In genomic region chr13:31234729-31235128, GRCh38 we compare ENCODE assay signal across 11 cellular contexts. TPM values are rescaled to one million over a fixed set of nuclear protein-coding genes. Genes with fewer than 3 reads are reported as not detected.
DNase-seq lines count a peak whose midpoint lies in the region; ATAC-seq, FAIRE-seq and TF ChIP-seq lines count a peak whose summit lies in the region.
"Had no signal": no experiment of that assay in that cellular context is flagged by ENCODE, and none has a peak within 500 bp of the region (broad histone marks: within the 10 kb centered on the region; RNA-seq: fewer than 3 reads in every experiment).

No MANE protein-coding gene starts in this region.

- H3K4me1 ChIP-seq in mucosa of descending colon (ENCODE audit: low read depth) (no peaks in the 10 kb centered on the region), sigmoid colon (no peaks in the 10 kb centered on the region), small intestine (ENCODE audit: control insufficient read depth in 2 of 2, insufficient read depth in 1 of 2, low read depth in 1 of 2, low read length in 1 of 2) (no peaks in the 10 kb centered on the region)

- no peaks in the 10 kb centered on the region for H3K36me3 ChIP-seq in mucosa of descending colon (ENCODE audit: low read depth)
- H3K36me3 ChIP-seq in sigmoid colon: peaks cover 0 to 5% (median 0%) of the 10 kb centered on the region in 4 donors
- peaks cover 0 to 2% of the 10 kb centered on the region in 2 donors for H3K36me3 ChIP-seq in small intestine (ENCODE audit: control insufficient read depth in 2 of 2, insufficient read depth in 2 of 2, low read length in 2 of 2)

- TF ChIP-seq POLR2A in sigmoid colon (IDR thresholded peaks at IDR 0.05): no peak

- no peak for TF ChIP-seq EP300 in sigmoid colon (IDR thresholded peaks at IDR 0.05)

- no peaks in the 10 kb centered on the region for H3K27me3 Mint-ChIP-seq in chondrocyte (ENCODE audit: low read depth)

- TF ChIP-seq CTCF in D721Med (IDR thresholded peaks at IDR 0.05; ENCODE audit: insufficient read depth, missing control alignments) (peak; percentile 21), chondrocyte (IDR thresholded peaks at IDR 0.05) (peak; percentile 63), mucosa of descending colon (IDR thresholded peaks at IDR 0.05) (no peak), sigmoid colon (IDR thresholded peaks at IDR 0.05) (no peak)

- no peak overlapping the region for H3K4me3 Mint-ChIP-seq in chondrocyte (ENCODE audit: unreplicated experiment)

- H3K27ac ChIP-seq in sigmoid colon: no peak overlapping the region
- no peak overlapping the region for H3K27ac ChIP-seq in small intestine (ENCODE audit: low read depth in 1 of 2, low read length in 1 of 2)

- no peaks in the 10 kb centered on the region for H3K9me3 Mint-ChIP-seq in chondrocyte (ENCODE audit: low read depth)

- no peaks in the 10 kb centered on the region for H3K36me3 Mint-ChIP-seq in chondrocyte (ENCODE audit: low read depth)

- no peaks in the 10 kb centered on the region for H3K4me1 Mint-ChIP-seq in chondrocyte (ENCODE audit: low read depth)

- no peaks in the 10 kb centered on the region for H3K27me3 ChIP-seq in sigmoid colon
- H3K27me3 ChIP-seq in small intestine (ENCODE audit: control insufficient read depth in 2 of 2, insufficient read depth in 2 of 2, low read length in 2 of 2): no peaks in the 10 kb centered on the region

- WGBS in sigmoid colon, 2 donors: 76 to 88% methylated on average over 6 of the region's 6 CpGs
- 76 to 81% (median 78%) methylated on average over 6 of the region's 6 CpGs for WGBS in small intestine, 3 donors

- H3K4me3 ChIP-seq in mucosa of descending colon (no peak overlapping the region), sigmoid colon (no peak overlapping the region), small intestine (ENCODE audit: low read depth in 1 of 2, low read length in 2 of 2) (no peak overlapping the region)

- peak; percentile 39 for ATAC-seq in mucosa of descending colon

- intact Hi-C loops in mucosa of descending colon (cut with DNase I, micrococcal nuclease): loop anchor here (10.0 kb wide), 1 partner anchor 190 kb away; no protein-coding TSS in a partner anchor
- intact Hi-C loops in sigmoid colon (cut with DNase I): loop anchor here (5.0 kb wide), 2 partner anchors 193 to 508 kb away; no protein-coding TSS in a partner anchor

- no peak for FAIRE-seq in D721Med (lab: Jason Lieb, UNC)
- no peak for FAIRE-seq in small intestine (lab: Jason Lieb, UNC)
- FAIRE-seq: frontal cortex had no signal

- DNase-seq in D721Med (ENCODE audit: insufficient read length, low spot score) (no peak), HuH-7 (ENCODE audit: low spot score) (peak; percentile 25), chondrocyte (ENCODE audit: low spot score) (no peak), mucosa of descending colon (no peak), hypothalamus (lab: John Stamatoyannopoulos, UW) (no peak), sigmoid colon (no peak), NCI-H1436 (lab: John Stamatoyannopoulos, UW) (no peak), small intestine (no peak)
- DNase-seq: activated naive CD4-positive, alpha-beta T cell treated with Interleukin-2 at 50 U/mL for 16 hours; NCI-H345 had no signal

- H3K9me3 ChIP-seq in mucosa of descending colon (no peaks in the 10 kb centered on the region), sigmoid colon (no peaks in the 10 kb centered on the region), small intestine (ENCODE audit: control insufficient read depth, low read depth) (no peaks in the 10 kb centered on the region)

- H3K27ac Mint-ChIP-seq in chondrocyte (ENCODE audit: unreplicated experiment): no peak overlapping the region

RNA-seq across cellular contexts. Expression of gene B3GLCT, which starts 35.0 kb away (rescaled TPM):
- total RNA-seq in chondrocyte (10.7 to 14.4 TPM (median 12.7 TPM) in 3 replicates), mucosa of descending colon (1 to 10 TPM; 3.1 to 5.1 (median 4.0) TPM), sigmoid colon (1 to 10 TPM; 5.8 to 7.5 (median 6.8) TPM)
- polyA plus RNA-seq in sigmoid colon (1 to 10 TPM in 2 of 3 donors, under 1 TPM in 1; 0.60 to 1.9 (median 1.2) TPM), small intestine (1 to 10 TPM; 1.6 to 2.1 (median 1.6) TPM)

Comparison
In these comparisons a context has a peak if more than half of its experiments do, and no peak if none do; other contexts are left out.
1. CTCF ChIP-seq: peak in D721Med (single experiment) and chondrocyte (single experiment); none in mucosa of descending colon (single experiment) and sigmoid colon (0 of 4).